In the genomic region with DNA sequence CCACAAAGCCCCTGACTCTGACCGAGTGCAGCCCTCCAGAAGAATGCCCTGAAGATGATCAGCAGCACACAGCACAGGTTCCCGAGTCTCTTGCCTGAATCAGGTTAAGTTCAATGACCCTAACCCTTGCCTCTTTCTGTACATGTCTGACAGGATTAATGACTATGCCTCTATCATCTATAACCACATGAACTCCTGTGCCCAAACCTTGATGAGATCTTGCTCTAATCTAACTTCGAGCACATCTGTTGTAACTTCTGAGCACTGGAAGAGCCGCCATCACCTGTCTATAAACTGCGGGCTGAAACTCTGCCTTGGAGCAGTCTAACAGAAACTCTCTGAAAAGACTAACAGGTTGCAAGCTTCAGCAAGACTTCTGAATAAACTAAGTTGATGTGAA, we compare ENCODE assay signal across 25 cellular contexts. TPM values are rescaled to one million over a fixed set of nuclear protein-coding genes. Genes with fewer than 3 reads are reported as not detected.
A peak's percentile ranks its signal among the peaks of the same experiment; 100 is the strongest.
DNase-seq lines count a peak whose midpoint lies in the region; ATAC-seq and TF ChIP-seq lines count a peak whose summit lies in the region.
"Had no signal": no experiment of that assay in that cellular context is flagged by ENCODE, and none has a peak within 500 bp of the region (broad histone marks: within the 10 kb centered on the region; RNA-seq: fewer than 3 reads in every experiment).

No MANE protein-coding gene starts in this region.

- H3K4me3 ChIP-seq in right lobe of liver, result peak overlapping the region in 1 of 3 donors; percentile 16
- H3K4me3 ChIP-seq: gastrocnemius medialis, PC-9, thoracic aorta had no signal

- WGBS in right lobe of liver (ENCODE audit: insufficient coverage, low coverage, low lambda C conversion rate, missing lambda C conversion rate), result 37% methylated on average over 4 of the region's 5 CpGs

- peak overlapping the region; percentile 15 for H3K27ac ChIP-seq in CD4-positive, alpha-beta T cell (ENCODE audit: low read depth, low read length)
- peak overlapping the region in 2 of 3 donors; percentile 91 to 97 for H3K27ac ChIP-seq in right lobe of liver
- H3K27ac ChIP-seq: gastrocnemius medialis, PC-9, thoracic aorta had no signal

- H3K4me1 ChIP-seq in right lobe of liver, result peaks cover 0 to 92% (median 44%) of the 10 kb centered on the region in 4 donors

- H3K4me3 Mint-ChIP-seq in activated CD4-positive, alpha-beta T cell treated with anti-CD3 and anti-CD28 coated beads, Interleukin-2, amount 10 ng/mL, durations not matched to agents 7 days and 5 days, result no peak overlapping the region
- peak overlapping the region; percentile 63 for H3K4me3 Mint-ChIP-seq in CD4-positive, alpha-beta T cell
- peak overlapping the region; percentile 8 to 64 (median 28) for H3K4me3 Mint-ChIP-seq in T-cell
- H3K4me3 Mint-ChIP-seq: central memory CD8-positive, alpha-beta T cell had no signal

- peaks cover 71% of the 10 kb centered on the region for H3K36me3 Mint-ChIP-seq in activated CD4-positive, alpha-beta T cell treated with anti-CD3 and anti-CD28 coated beads, Interleukin-2, amount 10 ng/mL, durations not matched to agents 7 days and 5 days (ENCODE audit: low read depth)
- H3K36me3 Mint-ChIP-seq in CD4-positive, alpha-beta T cell (ENCODE audit: low read depth), result peaks cover 63% of the 10 kb centered on the region
- peaks cover 30% of the 10 kb centered on the region for H3K36me3 Mint-ChIP-seq in T-cell

- H3K9me3 ChIP-seq in CD4-positive, alpha-beta T cell (ENCODE audit: control insufficient read depth, low read length), result no peaks in the 10 kb centered on the region
- H3K9me3 ChIP-seq in right lobe of liver, result no peaks in the 10 kb centered on the region
- H3K9me3 ChIP-seq: gastrocnemius medialis, thoracic aorta had no signal

- H3K27ac Mint-ChIP-seq in activated CD4-positive, alpha-beta T cell treated with anti-CD3 and anti-CD28 coated beads, Interleukin-2, amount 10 ng/mL, durations not matched to agents 7 days and 5 days, result peak overlapping the region; percentile 9
- H3K27ac Mint-ChIP-seq in CD4-positive, alpha-beta T cell, result peak overlapping the region; percentile 80
- H3K27ac Mint-ChIP-seq in T-cell, result peak overlapping the region; percentile 82 to 92

- intact Hi-C loops in CD4-positive, alpha-beta T cell (cut with DNase I, micrococcal nuclease), result loop anchor here (2.0 to 5.0 kb wide), 2 partner anchors 16 to 41 kb away; no protein-coding TSS in a partner anchor
- intact Hi-C loops in right lobe of liver (cut with DNase I), result no loop called here

- ATAC-seq in CD4-positive, alpha-beta T cell (ENCODE audit: poor library complexity), result peak; percentile 26
- ATAC-seq in T-cell (replicated peaks in 1 of 4), result peak in 3 of 4 experiments; percentile 9 to 48 (median 22)
- ATAC-seq in right lobe of liver, result peak in 3 of 4 donors; percentile 28 to 37 (median 35)
- no peak for ATAC-seq in HG02852 (IDR thresholded peaks at IDR 0.05; ENCODE audit: unreplicated experiment)
- no peak for ATAC-seq in HG02571 (IDR thresholded peaks at IDR 0.05; ENCODE audit: unreplicated experiment)
- ATAC-seq: gastrocnemius medialis, left cardiac atrium, right cardiac atrium had no signal

- TF ChIP-seq CTCF in CD4-positive, alpha-beta T cell (IDR thresholded peaks at IDR 0.05), result no peak
- no peak for TF ChIP-seq CTCF in right lobe of liver (IDR thresholded peaks at IDR 0.05)

- no peak for DNase-seq in activated CD4-positive, alpha-beta T cell treated with anti-CD3 and anti-CD28 coated beads, Interleukin-2, amount 10 ng/mL, durations not matched to agents 7 days and 5 days
- DNase-seq in activated CD4-positive, alpha-beta T cell treated with anti-CD3 and anti-CD28 coated beads, Interleukin-2, amount 50 U/mL, for 4 hours, result no peak
- DNase-seq in CD4-positive, alpha-beta T cell, result no peak
- DNase-seq in T-cell, result no peak
- DNase-seq in right lobe of liver, result no peak
- no peak for DNase-seq in hepatic stellate cell (ENCODE audit: low spot score)
- DNase-seq: activated T-cell treated with anti-CD3 and anti-CD28 coated beads, Interleukin-2, amount 50 U/mL, for 48 hours; CD8-positive, alpha-beta memory T cell; dermis blood vessel endothelial cell; gastrocnemius medialis; hippocampal formation; left cardiac atrium; NCI-H1105; NCI-H187 treated with DMSO at 0.1 percent for 48 hours; NCI-H524 treated with DMSO at 0.1 percent for 48 hours; PC-9; right cardiac atrium; Right ventricle myocardium superior; stimulated activated CD4-positive, alpha-beta T cell treated with anti-CD3 and anti-CD28 coated beads, Interleukin-12 subunit alpha, Interleukin-12 subunit beta, amount 100 ng/mL, for 4 hours; stimulated activated CD4-positive, alpha-beta T cell treated with anti-CD3 and anti-CD28 coated beads, Interleukin-4, amount 100 ng/mL, for 1 hour; T1000 had no signal

- peaks cover 9% of the 10 kb centered on the region for H3K9me3 Mint-ChIP-seq in activated CD4-positive, alpha-beta T cell treated with anti-CD3 and anti-CD28 coated beads, Interleukin-2, amount 10 ng/mL, durations not matched to agents 7 days and 5 days
- peaks cover 2% of the 10 kb centered on the region for H3K9me3 Mint-ChIP-seq in CD4-positive, alpha-beta T cell
- H3K9me3 Mint-ChIP-seq in T-cell, result peaks cover 0 to 5% (median 0%) of the 10 kb centered on the region in 3 donors
- H3K9me3 Mint-ChIP-seq: CD8-positive, alpha-beta memory T cell; central memory CD8-positive, alpha-beta T cell had no signal

- H3K36me3 ChIP-seq in right lobe of liver, result no peaks in the 10 kb centered on the region
- H3K36me3 ChIP-seq: gastrocnemius medialis, thoracic aorta had no signal

- CTCF ChIA-PET in activated CD4-positive, alpha-beta T cell treated with anti-CD3 and anti-CD28 coated beads, Interleukin-2, amount 10 ng/mL, durations not matched to agents 7 days and 5 days (lab: Charles Lee), result interaction anchor here (1.8 kb wide), 1 partner anchor 18 kb away, joined by 5 read pairs; no protein-coding TSS in a partner anchor
- CTCF ChIA-PET in CD4-positive, alpha-beta T cell (lab: Charles Lee), result interaction anchor here (1.4 to 1.6 kb wide), 3 partner anchors 8 to 128 kb away, joined by 3 to 5 read pairs (median 3); no protein-coding TSS in a partner anchor
- CTCF ChIA-PET in T-cell (lab: Charles Lee), result interaction anchor here in 1 of 2 donors (0.6 kb wide), 1 partner anchor 58 kb away, joined by 3 read pairs; no protein-coding TSS in a partner anchor

- POLR2A ChIA-PET in activated CD4-positive, alpha-beta T cell treated with anti-CD3 and anti-CD28 coated beads, Interleukin-2, amount 10 ng/mL, durations not matched to agents 7 days and 5 days (lab: Charles Lee), result no interaction called here
- POLR2A ChIA-PET in CD4-positive, alpha-beta T cell (lab: Charles Lee), result interaction anchor here (0.9 to 1.9 kb wide), 4 partner anchors 17 to 45 kb away, joined by 3 to 8 read pairs (median 4); partner anchors contain the start of gene SERINC5
- POLR2A ChIA-PET in T-cell (lab: Charles Lee), result no interaction called here

- H3K27me3 ChIP-seq in CD4-positive, alpha-beta T cell (ENCODE audit: control insufficient read depth, insufficient read depth, low read length), result no peaks in the 10 kb centered on the region
- H3K27me3 ChIP-seq in right lobe of liver, result no peaks in the 10 kb centered on the region
- H3K27me3 ChIP-seq: gastrocnemius medialis had no signal

- no peaks in the 10 kb centered on the region for H3K27me3 Mint-ChIP-seq in activated CD4-positive, alpha-beta T cell treated with anti-CD3 and anti-CD28 coated beads, Interleukin-2, amount 10 ng/mL, durations not matched to agents 7 days and 5 days
- H3K27me3 Mint-ChIP-seq in CD4-positive, alpha-beta T cell, result no peaks in the 10 kb centered on the region
- H3K27me3 Mint-ChIP-seq in T-cell, result no peaks in the 10 kb centered on the region
- H3K27me3 Mint-ChIP-seq: CD8-positive, alpha-beta memory T cell; central memory CD8-positive, alpha-beta T cell had no signal

- H3K4me1 Mint-ChIP-seq in activated CD4-positive, alpha-beta T cell treated with anti-CD3 and anti-CD28 coated beads, Interleukin-2, amount 10 ng/mL, durations not matched to agents 7 days and 5 days, result peaks cover 77% of the 10 kb centered on the region
- peaks cover 98% of the 10 kb centered on the region for H3K4me1 Mint-ChIP-seq in CD4-positive, alpha-beta T cell (ENCODE audit: low read depth)
- H3K4me1 Mint-ChIP-seq in T-cell, result peaks cover 95 to 98% (median 97%) of the 10 kb centered on the region in 3 donors

- TF ChIP-seq POLR2A in right lobe of liver (IDR thresholded peaks at IDR 0.05), result no peak

RNA-seq across cellular contexts. Expression of gene SERINC5, which starts 44.6 kb away (rescaled TPM):
- 10 to 100 TPM; 85.7 to 88.8 TPM for total RNA-seq in activated CD4-positive, alpha-beta T cell treated with anti-CD3 and anti-CD28 coated beads, Interleukin-2, amount 10 ng/mL, durations not matched to agents 7 days and 5 days
- 100 to 1,000 TPM; 115 to 123 TPM for total RNA-seq in CD4-positive, alpha-beta T cell
- total RNA-seq in T-cell, result 100 to 1,000 TPM; 109 to 170 (median 112) TPM
- 10 to 100 TPM; 30.1 to 82.1 (median 57.9) TPM for total RNA-seq in right lobe of liver

Comparison
In these comparisons a context has a peak if more than half of its experiments do, and no peak if none do; other contexts are left out.
1. H3K27ac Mint-ChIP-seq: peak in every context shown above with its lines; median percentile 87 in T-cell; 80 in CD4-positive, alpha-beta T cell; 9 in activated CD4-positive, alpha-beta T cell treated with anti-CD3 and anti-CD28 coated beads, Interleukin-2, amount 10 ng/mL, durations not matched to agents 7 days and 5 days.
2. ATAC-seq: peak in CD4-positive, alpha-beta T cell (single experiment), T-cell (3 of 4) and right lobe of liver (3 of 4); none in HG02852 (single experiment) and HG02571 (single experiment).
3. intact Hi-C loops: an anchor here in CD4-positive, alpha-beta T cell (2.0 to 5.0 kb wide); none called in right lobe of liver.